Comparison of ENCODE assay signal across 30 cellular contexts in the genomic region with DNA sequence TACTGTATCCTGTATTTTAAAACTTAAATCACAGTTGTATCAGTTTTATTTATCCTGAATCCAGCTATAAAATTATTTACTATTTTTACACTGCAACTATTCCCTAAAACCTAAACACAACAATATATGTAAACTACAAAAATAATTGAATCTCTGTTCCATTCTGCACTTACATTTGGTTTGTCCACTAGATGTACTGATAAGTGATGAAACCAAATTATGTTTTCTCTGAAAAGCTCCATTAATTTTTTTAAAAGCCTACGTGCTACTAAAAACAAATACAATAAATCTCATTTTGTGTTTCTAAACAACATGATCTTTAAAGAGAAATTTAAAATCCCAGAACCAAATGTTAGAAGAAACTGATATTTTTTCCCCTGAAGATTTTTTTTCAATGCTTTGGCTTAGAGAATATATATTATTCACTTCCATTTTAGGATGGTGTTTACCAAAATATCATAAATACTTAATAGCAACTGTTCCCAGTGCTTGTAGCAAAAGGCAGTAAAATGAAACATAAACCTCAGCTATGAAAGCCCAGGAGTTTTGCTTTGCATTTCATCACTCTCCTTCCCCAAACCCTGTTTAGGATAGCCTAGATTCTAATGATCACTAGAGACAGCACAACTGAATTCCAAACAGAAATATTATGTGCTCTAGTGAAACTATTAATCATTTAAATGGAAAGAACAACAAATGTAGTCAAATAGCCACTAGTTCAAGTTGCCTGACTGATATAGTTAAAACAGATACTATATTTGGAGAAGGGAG. TPM values are rescaled to one million over a fixed set of nuclear protein-coding genes. Genes with fewer than 3 reads are reported as not detected.
DNase-seq lines count a peak whose midpoint lies in the region; ATAC-seq, FAIRE-seq and TF ChIP-seq lines count a peak whose summit lies in the region.
"Had no signal": no experiment of that assay in that cellular context is flagged by ENCODE, and none has a peak within 500 bp of the region (broad histone marks: within the 10 kb centered on the region; RNA-seq: fewer than 3 reads in every experiment).

No MANE protein-coding gene starts in this region.

- intact Hi-C loops in esophagus muscularis mucosa (cut with DNase I) (loop anchor here (10.0 kb wide), 1 partner anchor 1099 kb away; no protein-coding TSS in a partner anchor), sigmoid colon (cut with DNase I) (no loop called here)

- no peaks in the 10 kb centered on the region for H3K9me3 ChIP-seq in T-helper 17 cell (ENCODE audit: control insufficient read depth, low read length, poor library complexity, severe bottlenecking)
- no peaks in the 10 kb centered on the region for H3K9me3 ChIP-seq in esophagus muscularis mucosa
- H3K9me3 ChIP-seq in sigmoid colon: no peaks in the 10 kb centered on the region
- H3K9me3 ChIP-seq in HAP-1: no peaks in the 10 kb centered on the region
- H3K9me3 ChIP-seq: BLaER1, Peyer's patch had no signal

- peaks cover 18% of the 10 kb centered on the region for H3K4me1 Mint-ChIP-seq in T-helper 17 cell

- no peaks in the 10 kb centered on the region for H3K27me3 ChIP-seq in esophagus muscularis mucosa
- H3K27me3 ChIP-seq in sigmoid colon: no peaks in the 10 kb centered on the region
- no peaks in the 10 kb centered on the region for H3K27me3 ChIP-seq in HAP-1 (ENCODE audit: low read depth)
- H3K27me3 ChIP-seq: BLaER1, Peyer's patch had no signal

- no peaks in the 10 kb centered on the region for H3K27me3 Mint-ChIP-seq in T-helper 17 cell
- H3K27me3 Mint-ChIP-seq: activated CD4-positive, alpha-beta T cell treated with anti-CD3 and anti-CD28 coated beads, Interleukin-2, amount 10 ng/mL, durations not matched to agents 7 days and 5 days had no signal

- no peak for TF ChIP-seq POLR2A in esophagus muscularis mucosa (IDR thresholded peaks at IDR 0.05; ENCODE audit: low read depth)
- TF ChIP-seq POLR2A in sigmoid colon (IDR thresholded peaks at IDR 0.05): no peak

- peaks cover 12% of the 10 kb centered on the region for H3K36me3 Mint-ChIP-seq in T-helper 17 cell (ENCODE audit: low read depth)
- H3K36me3 Mint-ChIP-seq: WTC11 had no signal

- 71% methylated on average over 1 of the region's 1 CpG for WGBS in esophagus muscularis mucosa
- WGBS in sigmoid colon, 2 donors: 76 to 79% methylated on average over 1 of the region's 1 CpG

- in situ Hi-C loops in HAP-1 (cut with MboI; ENCODE audit: low sequenced_read_pairs): no loop called here

- H3K4me3 ChIP-seq in esophagus muscularis mucosa: no peak overlapping the region
- H3K4me3 ChIP-seq in sigmoid colon: no peak overlapping the region
- no peak overlapping the region for H3K4me3 ChIP-seq in HAP-1
- H3K4me3 ChIP-seq: BLaER1, Peyer's patch had no signal

- CTCF ChIA-PET in RWPE1 (lab: Yijun Ruan, JAX): no interaction called here

- H3K27ac Mint-ChIP-seq in T-helper 17 cell: peak overlapping the region; percentile 86
- H3K27ac Mint-ChIP-seq: activated CD4-positive, alpha-beta T cell treated with anti-CD3 and anti-CD28 coated beads, Interleukin-2, amount 10 ng/mL, durations not matched to agents 7 days and 5 days; stimulated activated effector memory CD8-positive, alpha-beta T cell treated with anti-CD3 and anti-CD28 coated beads, Interleukin-12 subunit alpha, Interleukin-12 subunit beta, amount 100 ng/mL, for 72 hours had no signal

- POLR2A ChIA-PET in RWPE1 (lab: Yijun Ruan, JAX; ENCODE audit: low non-redundant PET): no interaction called here

- no peak for DNase-seq in GM19239 (ENCODE audit: insufficient read length, low spot score)
- no peak for DNase-seq in T-helper 17 cell
- DNase-seq in esophagus muscularis mucosa (ENCODE audit: extremely low spot score): no peak
- no peak for DNase-seq in sigmoid colon
- no peak for DNase-seq in NCI-H82 (lab: John Stamatoyannopoulos, UW)
- no peak for DNase-seq in HAP-1 (ENCODE audit: low spot score in 2 of 2)
- DNase-seq in RWPE1 (ENCODE audit: low spot score): no peak
- DNase-seq in DMS53 treated with DMSO at 0.1 percent for 48 hours (lab: John Stamatoyannopoulos, UW; ENCODE audit: unreplicated experiment): no peak
- DNase-seq: activated CD4-positive, alpha-beta T cell treated with anti-CD3 and anti-CD28 coated beads, Interleukin-2, amount 10 ng/mL, durations not matched to agents 7 days and 5 days; activated naive CD4-positive, alpha-beta T cell; activated T-cell treated with anti-CD3 and anti-CD28 coated beads, Interleukin-2, amount 50 U/mL, for 48 hours; caudate nucleus; foreskin fibroblast; head of caudate nucleus; IMR-90; mesendoderm; NCI-H1048; NCI-H2107; NCI-H446; NCI-H748 treated with DMSO at 0.1 percent for 48 hours; nucleus accumbens; Peyer's patch; T-helper 1 cell; trophoblast cell had no signal

- TF ChIP-seq EP300 in esophagus muscularis mucosa (IDR thresholded peaks at IDR 0.05) (no peak), sigmoid colon (IDR thresholded peaks at IDR 0.05) (no peak)

- H3K27ac ChIP-seq in esophagus muscularis mucosa (replicated peaks in 1 of 4): peak overlapping the region; percentile 47 to 76 (median 58)
- H3K27ac ChIP-seq in sigmoid colon: peak overlapping the region; percentile 31 to 90 (median 52)
- H3K27ac ChIP-seq in RWPE1: no peak overlapping the region
- H3K27ac ChIP-seq: BLaER1, Peyer's patch had no signal

- peaks cover 0 to 55% (median 0%) of the 10 kb centered on the region in 4 donors for H3K36me3 ChIP-seq in esophagus muscularis mucosa
- H3K36me3 ChIP-seq in sigmoid colon: peaks cover 0 to 48% (median 4%) of the 10 kb centered on the region in 4 donors
- no peaks in the 10 kb centered on the region for H3K36me3 ChIP-seq in HAP-1 (replicated peaks)
- H3K36me3 ChIP-seq: BLaER1 had no signal

- TF ChIP-seq CTCF in esophagus muscularis mucosa (IDR thresholded peaks at IDR 0.05): no peak
- TF ChIP-seq CTCF in sigmoid colon (IDR thresholded peaks at IDR 0.05): no peak
- TF ChIP-seq CTCF in RWPE1 (conservative IDR thresholded peaks at IDR 0.05; ENCODE audit: low read depth): no peak

- H3K4me1 ChIP-seq in esophagus muscularis mucosa: peaks cover 14 to 99% (median 74%) of the 10 kb centered on the region in 4 donors
- peaks cover 0 to 88% (median 59%) of the 10 kb centered on the region in 4 donors for H3K4me1 ChIP-seq in sigmoid colon
- no peaks in the 10 kb centered on the region for H3K4me1 ChIP-seq in HAP-1

- H3K4me3 Mint-ChIP-seq in T-helper 17 cell: no peak overlapping the region
- H3K4me3 Mint-ChIP-seq: activated CD4-positive, alpha-beta T cell treated with anti-CD3 and anti-CD28 coated beads, Interleukin-2, amount 10 ng/mL, durations not matched to agents 7 days and 5 days; stimulated activated effector memory CD8-positive, alpha-beta T cell treated with anti-CD3 and anti-CD28 coated beads, Interleukin-12 subunit alpha, Interleukin-12 subunit beta, amount 100 ng/mL, for 72 hours; WTC11 had no signal

- ATAC-seq in T-helper 17 cell: no peak
- ATAC-seq: left lobe of liver; stimulated activated effector memory CD8-positive, alpha-beta T cell treated with anti-CD3 and anti-CD28 coated beads, Interleukin-12 subunit alpha, Interleukin-12 subunit beta, amount 100 ng/mL, for 72 hours; WTC11 had no signal

- FAIRE-seq in GM19239 (lab: Jason Lieb, UNC): peak; percentile 37
- FAIRE-seq: GM12892, islet of Langerhans had no signal

RNA-seq across cellular contexts. Expression of a gene that starts 19.7 kb away (rescaled TPM):
- total RNA-seq in T-helper 17 cell: 10 to 100 TPM; 58.0 to 58.9 TPM
- 100 to 1,000 TPM; 319 to 518 (median 329) TPM for total RNA-seq in esophagus muscularis mucosa
- 100 to 1,000 TPM; 170 to 237 (median 212) TPM for total RNA-seq in sigmoid colon
- polyA plus RNA-seq in sigmoid colon: 10 to 100 TPM; 11.4 to 28.5 (median 13.4) TPM
